ENCODE assay signal across 23 cellular contexts in the genomic region with DNA sequence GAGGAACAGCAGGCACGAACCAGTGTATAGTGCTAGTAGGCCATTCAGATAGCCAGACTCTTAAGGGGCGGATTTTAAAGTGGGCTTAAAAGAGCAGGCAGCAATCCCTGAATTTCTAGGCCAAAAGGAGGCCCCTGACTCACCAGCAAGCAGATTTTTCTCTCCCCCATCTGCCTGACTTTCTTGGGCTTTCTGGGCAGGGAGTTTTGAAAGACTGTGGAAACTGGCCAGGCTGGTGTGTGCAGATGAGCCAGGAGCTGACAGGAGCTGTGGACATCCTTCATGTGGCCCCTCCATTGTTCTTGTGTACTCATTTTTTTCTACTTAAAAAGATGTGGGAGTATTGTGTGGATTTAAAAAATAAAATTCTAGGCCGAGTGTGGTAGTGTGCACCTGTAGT. TPM values are rescaled to one million over a fixed set of nuclear protein-coding genes. Genes with fewer than 3 reads are reported as not detected.
DNase-seq lines count a peak whose midpoint lies in the region; FAIRE-seq and TF ChIP-seq lines count a peak whose summit lies in the region.
"Had no signal": no experiment of that assay in that cellular context is flagged by ENCODE, and none has a peak within 500 bp of the region (broad histone marks: within the 10 kb centered on the region; RNA-seq: fewer than 3 reads in every experiment).

No MANE protein-coding gene starts in this region.

- H3K27ac Mint-ChIP-seq in H9 (peak overlapping the region in 2 of 3 experiments; percentile 72 to 76; a peak in 4 of 7 replicates), astrocyte (ENCODE audit: unreplicated experiment) (peak overlapping the region; percentile 88)
- H3K27ac Mint-ChIP-seq: activated CD8-positive, alpha-beta T cell treated with anti-CD3 and anti-CD28 coated beads, Interleukin-2, amount 10 ng/mL, durations not matched to agents 7 days and 5 days; activated naive CD4-positive, alpha-beta T cell treated with anti-CD3 and anti-CD28 coated beads, Interleukin-2, amount 10 ng/mL, durations not matched to agents 7 days and 5 days; T-helper 1 cell treated with Interleukin-12 subunit alpha and Interleukin-12 subunit beta and Interleukin-4 antibody, amounts not matched to agents 30 μg/mL and 1 μg/mL, for 36 hours had no signal

- no peak for DNase-seq in H9
- peak; percentile 62 for DNase-seq in astrocyte (ENCODE audit: low read depth)
- peak; percentile 50 for DNase-seq in fibroblast of the conjunctiva (ENCODE audit: low read depth)
- DNase-seq in skeletal muscle cell (ENCODE audit: low read depth) = peak; percentile 74
- DNase-seq in NCI-H1694 (lab: John Stamatoyannopoulos, UW) = no peak
- DNase-seq in NCI-H2196 (lab: John Stamatoyannopoulos, UW; ENCODE audit: unreplicated experiment) = no peak
- DNase-seq in inferior parietal cortex (ENCODE audit: extremely low spot score) = no peak
- DNase-seq in NCI-H1092 (lab: John Stamatoyannopoulos, UW) = no peak
- DNase-seq: activated CD8-positive, alpha-beta T cell treated with anti-CD3 and anti-CD28 coated beads, Interleukin-2, amount 10 ng/mL, durations not matched to agents 7 days and 5 days; activated naive CD4-positive, alpha-beta T cell treated with anti-CD3 and anti-CD28 coated beads, Interleukin-2, amount 10 ng/mL, durations not matched to agents 7 days and 5 days; activated T-cell treated with anti-CD3 and anti-CD28 coated beads, Interleukin-2, amount 50 U/mL, for 4 hours; AML-193; colonic mucosa; EL; left ventricle myocardium inferior; NCI-H2029; NCI-H524 treated with DMSO at 0.1 percent for 48 hours; OCI-M1; SHP77 treated with DMSO at 0.1 percent for 48 hours; stimulated activated CD4-positive, alpha-beta T cell treated with anti-CD3 and anti-CD28 coated beads, Interleukin-15, amount 100 ng/mL, for 24 hours; WERI-Rb-1 had no signal

- H3K4me1 Mint-ChIP-seq in H9 (peaks cover 80 to 92% of the 10 kb centered on the region in 2 experiments), astrocyte (ENCODE audit: low read depth, unreplicated experiment) (peaks cover 63% of the 10 kb centered on the region)
- H3K4me1 Mint-ChIP-seq: activated naive CD4-positive, alpha-beta T cell treated with anti-CD3 and anti-CD28 coated beads, Interleukin-2, amount 10 ng/mL, durations not matched to agents 7 days and 5 days had no signal

- H3K9ac ChIP-seq in H9 (ENCODE audit: extremely low read depth, insufficient read length, low read length) (no peak overlapping the region), astrocyte (ENCODE audit: low read length) (no peak overlapping the region)

- no peak overlapping the region for H3K4me3 ChIP-seq in astrocyte (ENCODE audit: insufficient read depth, low read depth, low read length)
- H3K4me3 ChIP-seq in skeletal muscle cell (ENCODE audit: low read depth, low read length) = no peak overlapping the region
- H3K4me3 ChIP-seq: colonic mucosa, K562, left ventricle myocardium inferior had no signal

- H3K18ac ChIP-seq in H9 (ENCODE audit: insufficient read length, low read depth, low read length) = no peak overlapping the region

- H2AK5ac ChIP-seq in H9 (ENCODE audit: insufficient read length, low read length) = no peak overlapping the region

- no peak overlapping the region for H2BK5ac ChIP-seq in H9 (ENCODE audit: insufficient read length, low read length)

- H3K27me3 Mint-ChIP-seq in H9 (ENCODE audit: low read depth) = no peaks in the 10 kb centered on the region
- H3K27me3 Mint-ChIP-seq in astrocyte (ENCODE audit: low read depth, unreplicated experiment) = no peaks in the 10 kb centered on the region
- H3K27me3 Mint-ChIP-seq: activated naive CD4-positive, alpha-beta T cell treated with anti-CD3 and anti-CD28 coated beads, Interleukin-2, amount 10 ng/mL, durations not matched to agents 7 days and 5 days had no signal

- no peak overlapping the region for H2BK15ac ChIP-seq in H9 (ENCODE audit: low read depth, low read length)

- H4K91ac ChIP-seq in H9 (ENCODE audit: insufficient read length, low read depth, low read length) = no peak overlapping the region

- no peak overlapping the region for H2BK120ac ChIP-seq in H9 (ENCODE audit: low read depth, low read length, poor library complexity, severe bottlenecking)

- H3K4ac ChIP-seq in H9 (ENCODE audit: low read depth, low read length) = no peak overlapping the region

- no peak overlapping the region for H2BK20ac ChIP-seq in H9 (ENCODE audit: low read depth, low read length, poor library complexity, severe bottlenecking)

- peaks cover 9% of the 10 kb centered on the region; the same call in 1 of the 2 replicates for H3K4me1 ChIP-seq in H9 (ENCODE audit: insufficient read depth, low read length)
- H3K4me1 ChIP-seq in astrocyte (ENCODE audit: insufficient read depth, low read length) = peaks cover 46% of the 10 kb centered on the region
- H3K4me1 ChIP-seq: colonic mucosa, left ventricle myocardium inferior had no signal

- H3K36me3 Mint-ChIP-seq in H9 (ENCODE audit: insufficient read depth in 1 of 3, low read depth in 3 of 3) = peaks cover 5 to 24% (median 5%) of the 10 kb centered on the region in 3 experiments; a peak in 6 of 7 replicates
- H3K36me3 Mint-ChIP-seq in astrocyte (ENCODE audit: low read depth, unreplicated experiment) = peaks cover 7% of the 10 kb centered on the region
- H3K36me3 Mint-ChIP-seq: activated naive CD4-positive, alpha-beta T cell treated with anti-CD3 and anti-CD28 coated beads, Interleukin-2, amount 10 ng/mL, durations not matched to agents 7 days and 5 days had no signal

- no peak for FAIRE-seq in astrocyte (lab: Jason Lieb, UNC)
- FAIRE-seq: K562 had no signal

- no peak overlapping the region for H3K23ac ChIP-seq in H9 (ENCODE audit: insufficient read length, low read depth, low read length)

- no peak overlapping the region for H3K14ac ChIP-seq in H9 (ENCODE audit: insufficient read depth, low read length)

- H3K27me3 ChIP-seq in H9 (ENCODE audit: insufficient read depth, low read length) (no peaks in the 10 kb centered on the region), astrocyte (ENCODE audit: insufficient read depth, low read length) (no peaks in the 10 kb centered on the region)
- H3K27me3 ChIP-seq: colonic mucosa had no signal

- TF ChIP-seq CTCF in H9 (conservative IDR thresholded peaks at IDR 0.05) = no peak
- TF ChIP-seq CTCF in astrocyte (IDR thresholded peaks at IDR 0.05; ENCODE audit: insufficient read depth, low read depth, low read length) = no peak

- peaks cover under 1% of the 10 kb centered on the region for H3K79me1 ChIP-seq in H9 (ENCODE audit: insufficient read depth, low read depth, low read length, poor library complexity, severe bottlenecking)

- H3K4me3 Mint-ChIP-seq in H9 (no peak overlapping the region), astrocyte (ENCODE audit: unreplicated experiment) (no peak overlapping the region)
- H3K4me3 Mint-ChIP-seq: activated CD8-positive, alpha-beta T cell treated with anti-CD3 and anti-CD28 coated beads, Interleukin-2, amount 10 ng/mL, durations not matched to agents 7 days and 5 days; activated naive CD4-positive, alpha-beta T cell treated with anti-CD3 and anti-CD28 coated beads, Interleukin-2, amount 10 ng/mL, durations not matched to agents 7 days and 5 days; activated T-cell treated with anti-CD3 and anti-CD28 coated beads, Interleukin-2, amount 50 U/mL, for 4 hours; T-helper 1 cell treated with Interleukin-12 subunit alpha and Interleukin-12 subunit beta and Interleukin-4 antibody, amounts not matched to agents 30 μg/mL and 1 μg/mL, for 36 hours had no signal

- no peak overlapping the region for H3T11ph ChIP-seq in H9 (ENCODE audit: low read length)

- no CpG with 5 or more reads among the region's 3 CpGs for WGBS in H9 (ENCODE audit: extremely low coverage, insufficient read length, low lambda C conversion rate)

- H3K23me2 ChIP-seq in H9 (ENCODE audit: insufficient read length, low read depth, low read length, poor library complexity, severe bottlenecking) = no peaks in the 10 kb centered on the region

- no peaks in the 10 kb centered on the region for H3K9me3 ChIP-seq in H9 (ENCODE audit: control insufficient read depth, low read depth, low read length)
- H3K9me3 ChIP-seq in astrocyte (ENCODE audit: insufficient read depth, low read depth, low read length) = no peaks in the 10 kb centered on the region
- H3K9me3 ChIP-seq: colonic mucosa, left ventricle myocardium inferior had no signal

- no peak overlapping the region for H4K5ac ChIP-seq in H9 (ENCODE audit: insufficient read length, low read depth, low read length)

- H3K27ac ChIP-seq in H9 (ENCODE audit: insufficient read length, low read depth, low read length) = no peak overlapping the region
- H3K27ac ChIP-seq in astrocyte (ENCODE audit: low read depth, low read length) = no peak overlapping the region
- H3K27ac ChIP-seq: colonic mucosa, left ventricle myocardium inferior, WERI-Rb-1 had no signal

- no peak overlapping the region for H4K8ac ChIP-seq in H9 (replicated peaks; ENCODE audit: insufficient read length, low read depth, low read length)

- H3K79me2 ChIP-seq in H9 (ENCODE audit: insufficient read depth, low read length) = peaks cover 5% of the 10 kb centered on the region; the same call in 1 of the 2 replicates
- H3K79me2 ChIP-seq in astrocyte (ENCODE audit: insufficient read depth, low read length) = peaks cover 83% of the 10 kb centered on the region

- peaks cover 4% of the 10 kb centered on the region for H4K20me1 ChIP-seq in H9 (ENCODE audit: control insufficient read depth, insufficient read depth, insufficient read length)
- peaks cover 78% of the 10 kb centered on the region for H4K20me1 ChIP-seq in astrocyte (ENCODE audit: insufficient read depth, low read length)

- no peaks in the 10 kb centered on the region for H3K36me3 ChIP-seq in astrocyte (ENCODE audit: insufficient read depth, low read length)
- H3K36me3 ChIP-seq: colonic mucosa, left ventricle myocardium inferior, WERI-Rb-1 had no signal

- H2BK12ac ChIP-seq in H9 (ENCODE audit: insufficient read length, low read depth, low read length) = no peak overlapping the region

- H3K56ac ChIP-seq in H9 (ENCODE audit: insufficient read length, low read depth, low read length) = no peak overlapping the region

- H2AFZ ChIP-seq in H9 (ENCODE audit: low read length) = no peak overlapping the region
- H2AFZ ChIP-seq in astrocyte (ENCODE audit: low read depth, low read length) = no peak overlapping the region

- no peaks in the 10 kb centered on the region for H3K9me3 Mint-ChIP-seq in H9
- H3K9me3 Mint-ChIP-seq in astrocyte (ENCODE audit: unreplicated experiment) = no peaks in the 10 kb centered on the region
- H3K9me3 Mint-ChIP-seq: activated naive CD4-positive, alpha-beta T cell treated with anti-CD3 and anti-CD28 coated beads, Interleukin-2, amount 10 ng/mL, durations not matched to agents 7 days and 5 days; activated T-cell treated with anti-CD3 and anti-CD28 coated beads, Interleukin-2, amount 50 U/mL, for 4 hours; T-helper 1 cell treated with Interleukin-12 subunit alpha and Interleukin-12 subunit beta and Interleukin-4 antibody, amounts not matched to agents 30 μg/mL and 1 μg/mL, for 36 hours had no signal

- H3K4me2 ChIP-seq in H9 (ENCODE audit: insufficient read depth, insufficient read length, low read length) (no peak overlapping the region), astrocyte (ENCODE audit: low read length) (no peak overlapping the region)

RNA-seq across cellular contexts. Expression of a gene that starts 59.0 kb away (rescaled TPM):
- total RNA-seq in H9 (2021) (56.7 and 59.3 TPM in 2 replicates), astrocyte (42.9 and 44.5 TPM in 2 replicates)

Comparison
In these comparisons a context has a peak if more than half of its experiments do, and no peak if none do; other contexts are left out.
1. DNase-seq: peak in astrocyte (single experiment), fibroblast of the conjunctiva (single experiment) and skeletal muscle cell (single experiment); none in H9 (single experiment), NCI-H1694 (single experiment), NCI-H2196 (single experiment), inferior parietal cortex (single experiment) and NCI-H1092 (single experiment).